Comparison of ENCODE assay signal across 1 cellular context in the genomic region with DNA sequence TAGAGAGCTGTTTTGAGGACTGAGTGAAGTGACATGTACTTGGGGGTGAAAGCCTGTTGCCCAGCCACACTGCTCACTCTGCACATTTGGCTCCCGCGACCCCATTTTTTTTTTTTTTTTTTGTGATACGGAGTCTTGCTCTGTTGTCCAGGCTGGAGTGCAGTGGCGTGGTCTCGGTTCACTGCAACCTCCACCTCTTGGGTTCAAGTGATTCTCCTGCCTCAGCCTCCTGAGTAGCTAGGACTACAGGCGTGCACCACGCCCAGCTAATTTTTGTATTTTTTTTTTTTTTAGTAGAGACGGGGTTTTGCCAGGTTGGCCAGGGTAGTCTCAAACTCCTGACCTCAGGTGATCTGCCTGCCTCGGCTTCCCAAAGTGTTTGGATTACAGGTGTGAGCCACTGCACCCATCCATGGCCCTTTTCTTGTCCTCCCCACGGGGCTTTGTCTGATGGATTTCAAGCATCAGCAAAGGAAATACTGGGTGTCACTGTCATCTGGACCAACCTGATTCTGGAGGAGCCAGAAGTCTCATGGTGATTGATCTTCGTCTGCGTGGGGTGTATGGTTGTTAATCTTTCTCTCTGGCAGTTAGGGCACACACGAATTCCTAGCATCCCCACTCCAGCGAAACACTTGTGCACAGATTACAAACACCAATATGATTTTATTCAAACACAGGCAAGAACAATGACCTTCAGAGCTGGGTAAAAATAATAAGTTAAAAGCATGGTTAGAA.
A peak's percentile ranks its signal among the peaks of the same experiment; 100 is the strongest.
TF ChIP-seq lines count a peak whose summit lies in the region.

No MANE protein-coding gene starts in this region.

TF ChIP-seq in K562, 482 proteins besides CTCF, POLR2A, EP300 and RAD21:
- TF ChIP-seq POLR3A (IDR thresholded peaks at IDR 0.05; ENCODE audit: borderline replicate concordance, extremely low read depth, insufficient read depth, insufficient read length), result peak; percentile 4
- TF ChIP-seq CBFA2T2 (conservative IDR thresholded peaks at IDR 0.05), result peak; percentile 44
- no peak for TF ChIP-seq CHCHD3 (CRISPR knock-in tag; IDR thresholded peaks at IDR 0.05)
- TF ChIP-seq, protein P1, sequence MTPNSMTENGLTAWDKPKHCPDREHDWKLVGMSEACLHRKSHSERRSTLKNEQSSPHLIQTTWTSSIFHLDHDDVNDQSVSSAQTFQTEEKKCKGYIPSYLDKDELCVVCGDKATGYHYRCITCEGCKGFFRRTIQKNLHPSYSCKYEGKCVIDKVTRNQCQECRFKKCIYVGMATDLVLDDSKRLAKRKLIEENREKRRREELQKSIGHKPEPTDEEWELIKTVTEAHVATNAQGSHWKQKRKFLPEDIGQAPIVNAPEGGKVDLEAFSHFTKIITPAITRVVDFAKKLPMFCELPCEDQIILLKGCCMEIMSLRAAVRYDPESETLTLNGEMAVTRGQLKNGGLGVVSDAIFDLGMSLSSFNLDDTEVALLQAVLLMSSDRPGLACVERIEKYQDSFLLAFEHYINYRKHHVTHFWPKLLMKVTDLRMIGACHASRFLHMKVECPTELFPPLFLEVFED (CRISPR knock-in tag; conservative IDR thresholded peaks at IDR 0.05), result no peak
- TF ChIP-seq, protein P2, sequence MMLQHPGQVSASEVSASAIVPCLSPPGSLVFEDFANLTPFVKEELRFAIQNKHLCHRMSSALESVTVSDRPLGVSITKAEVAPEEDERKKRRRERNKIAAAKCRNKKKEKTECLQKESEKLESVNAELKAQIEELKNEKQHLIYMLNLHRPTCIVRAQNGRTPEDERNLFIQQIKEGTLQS (IDR thresholded peaks at IDR 0.05), result no peak
- TF ChIP-seq, protein P2 (CRISPR knock-in tag; conservative IDR thresholded peaks at IDR 0.05), result 0 out of 2 replicates have a peak, but pooled peaks have one; percentile 2
- TF ChIP-seq SMARCA5 (IDR thresholded peaks at IDR 0.05), result 0 out of 2 replicates have a peak, but pooled peaks have one; percentile 33
- peak; percentile 68 for TF ChIP-seq CBFA2T3 (IDR thresholded peaks at IDR 0.05)
- 0 out of 2 replicates have a peak, but pooled peaks have one; percentile 12 for TF ChIP-seq ZBTB1 (CRISPR knock-in tag; IDR thresholded peaks at IDR 0.05; ENCODE audit: borderline replicate concordance, low read depth)
- peak in 1 of 2 experiments; percentile 14; a peak in 1 of 4 replicates for TF ChIP-seq KDM1A (IDR thresholded peaks at IDR 0.05)
- peak; percentile 87 for TF ChIP-seq ZNF121 (CRISPR knock-in tag; conservative IDR thresholded peaks at IDR 0.05)
- TF ChIP-seq, protein P3, sequence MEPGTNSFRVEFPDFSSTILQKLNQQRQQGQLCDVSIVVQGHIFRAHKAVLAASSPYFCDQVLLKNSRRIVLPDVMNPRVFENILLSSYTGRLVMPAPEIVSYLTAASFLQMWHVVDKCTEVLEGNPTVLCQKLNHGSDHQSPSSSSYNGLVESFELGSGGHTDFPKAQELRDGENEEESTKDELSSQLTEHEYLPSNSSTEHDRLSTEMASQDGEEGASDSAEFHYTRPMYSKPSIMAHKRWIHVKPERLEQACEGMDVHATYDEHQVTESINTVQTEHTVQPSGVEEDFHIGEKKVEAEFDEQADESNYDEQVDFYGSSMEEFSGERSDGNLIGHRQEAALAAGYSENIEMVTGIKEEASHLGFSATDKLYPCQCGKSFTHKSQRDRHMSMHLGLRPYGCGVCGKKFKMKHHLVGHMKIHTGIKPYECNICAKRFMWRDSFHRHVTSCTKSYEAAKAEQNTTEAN (CRISPR knock-in tag; IDR thresholded peaks at IDR 0.05), result no peak
- TF ChIP-seq, protein P4, sequence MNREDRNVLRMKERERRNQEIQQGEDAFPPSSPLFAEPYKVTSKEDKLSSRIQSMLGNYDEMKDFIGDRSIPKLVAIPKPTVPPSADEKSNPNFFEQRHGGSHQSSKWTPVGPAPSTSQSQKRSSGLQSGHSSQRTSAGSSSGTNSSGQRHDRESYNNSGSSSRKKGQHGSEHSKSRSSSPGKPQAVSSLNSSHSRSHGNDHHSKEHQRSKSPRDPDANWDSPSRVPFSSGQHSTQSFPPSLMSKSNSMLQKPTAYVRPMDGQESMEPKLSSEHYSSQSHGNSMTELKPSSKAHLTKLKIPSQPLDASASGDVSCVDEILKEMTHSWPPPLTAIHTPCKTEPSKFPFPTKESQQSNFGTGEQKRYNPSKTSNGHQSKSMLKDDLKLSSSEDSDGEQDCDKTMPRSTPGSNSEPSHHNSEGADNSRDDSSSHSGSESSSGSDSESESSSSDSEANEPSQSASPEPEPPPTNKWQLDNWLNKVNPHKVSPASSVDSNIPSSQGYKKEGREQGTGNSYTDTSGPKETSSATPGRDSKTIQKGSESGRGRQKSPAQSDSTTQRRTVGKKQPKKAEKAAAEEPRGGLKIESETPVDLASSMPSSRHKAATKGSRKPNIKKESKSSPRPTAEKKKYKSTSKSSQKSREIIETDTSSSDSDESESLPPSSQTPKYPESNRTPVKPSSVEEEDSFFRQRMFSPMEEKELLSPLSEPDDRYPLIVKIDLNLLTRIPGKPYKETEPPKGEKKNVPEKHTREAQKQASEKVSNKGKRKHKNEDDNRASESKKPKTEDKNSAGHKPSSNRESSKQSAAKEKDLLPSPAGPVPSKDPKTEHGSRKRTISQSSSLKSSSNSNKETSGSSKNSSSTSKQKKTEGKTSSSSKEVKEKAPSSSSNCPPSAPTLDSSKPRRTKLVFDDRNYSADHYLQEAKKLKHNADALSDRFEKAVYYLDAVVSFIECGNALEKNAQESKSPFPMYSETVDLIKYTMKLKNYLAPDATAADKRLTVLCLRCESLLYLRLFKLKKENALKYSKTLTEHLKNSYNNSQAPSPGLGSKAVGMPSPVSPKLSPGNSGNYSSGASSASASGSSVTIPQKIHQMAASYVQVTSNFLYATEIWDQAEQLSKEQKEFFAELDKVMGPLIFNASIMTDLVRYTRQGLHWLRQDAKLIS (CRISPR knock-in tag; IDR thresholded peaks at IDR 0.05), result 0 out of 2 replicates have a peak, but pooled peaks have one; percentile 45
- TF ChIP-seq, protein P5, sequence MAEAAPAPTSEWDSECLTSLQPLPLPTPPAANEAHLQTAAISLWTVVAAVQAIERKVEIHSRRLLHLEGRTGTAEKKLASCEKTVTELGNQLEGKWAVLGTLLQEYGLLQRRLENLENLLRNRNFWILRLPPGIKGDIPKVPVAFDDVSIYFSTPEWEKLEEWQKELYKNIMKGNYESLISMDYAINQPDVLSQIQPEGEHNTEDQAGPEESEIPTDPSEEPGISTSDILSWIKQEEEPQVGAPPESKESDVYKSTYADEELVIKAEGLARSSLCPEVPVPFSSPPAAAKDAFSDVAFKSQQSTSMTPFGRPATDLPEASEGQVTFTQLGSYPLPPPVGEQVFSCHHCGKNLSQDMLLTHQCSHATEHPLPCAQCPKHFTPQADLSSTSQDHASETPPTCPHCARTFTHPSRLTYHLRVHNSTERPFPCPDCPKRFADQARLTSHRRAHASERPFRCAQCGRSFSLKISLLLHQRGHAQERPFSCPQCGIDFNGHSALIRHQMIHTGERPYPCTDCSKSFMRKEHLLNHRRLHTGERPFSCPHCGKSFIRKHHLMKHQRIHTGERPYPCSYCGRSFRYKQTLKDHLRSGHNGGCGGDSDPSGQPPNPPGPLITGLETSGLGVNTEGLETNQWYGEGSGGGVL (CRISPR knock-in tag; IDR thresholded peaks at IDR 0.05), result 0 out of 2 replicates have a peak, but pooled peaks have one; percentile 35
- TF ChIP-seq, protein P6, sequence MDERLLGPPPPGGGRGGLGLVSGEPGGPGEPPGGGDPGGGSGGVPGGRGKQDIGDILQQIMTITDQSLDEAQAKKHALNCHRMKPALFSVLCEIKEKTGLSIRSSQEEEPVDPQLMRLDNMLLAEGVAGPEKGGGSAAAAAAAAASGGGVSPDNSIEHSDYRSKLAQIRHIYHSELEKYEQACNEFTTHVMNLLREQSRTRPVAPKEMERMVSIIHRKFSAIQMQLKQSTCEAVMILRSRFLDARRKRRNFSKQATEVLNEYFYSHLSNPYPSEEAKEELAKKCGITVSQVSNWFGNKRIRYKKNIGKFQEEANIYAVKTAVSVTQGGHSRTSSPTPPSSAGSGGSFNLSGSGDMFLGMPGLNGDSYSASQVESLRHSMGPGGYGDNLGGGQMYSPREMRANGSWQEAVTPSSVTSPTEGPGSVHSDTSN (CRISPR knock-in tag; IDR thresholded peaks at IDR 0.05; ENCODE audit: low read depth), result no peak
- TF ChIP-seq, protein P6 (tag; conservative IDR thresholded peaks at IDR 0.05; ENCODE audit: low read depth), result peak; percentile 35; the same call in 1 of the 2 replicates
- TF ChIP-seq MEIS2 (IDR thresholded peaks at IDR 0.05; ENCODE audit: partially characterized antibody), result peak; percentile 79
TF ChIP-seq in K562: peak in this region for 12.
